1 cellular context compared by ENCODE assay signal in genomic region chr18:68462148-68462547, GRCh38.
TF ChIP-seq lines count a peak whose summit lies in the region.

No MANE protein-coding gene starts in this region.

TF ChIP-seq in IMR-90, 13 proteins besides CTCF, POLR2A, EP300 and RAD21 (continued from another document):
- TF ChIP-seq, protein P1, sequence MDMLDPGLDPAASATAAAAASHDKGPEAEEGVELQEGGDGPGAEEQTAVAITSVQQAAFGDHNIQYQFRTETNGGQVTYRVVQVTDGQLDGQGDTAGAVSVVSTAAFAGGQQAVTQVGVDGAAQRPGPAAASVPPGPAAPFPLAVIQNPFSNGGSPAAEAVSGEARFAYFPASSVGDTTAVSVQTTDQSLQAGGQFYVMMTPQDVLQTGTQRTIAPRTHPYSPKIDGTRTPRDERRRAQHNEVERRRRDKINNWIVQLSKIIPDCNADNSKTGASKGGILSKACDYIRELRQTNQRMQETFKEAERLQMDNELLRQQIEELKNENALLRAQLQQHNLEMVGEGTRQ (IDR thresholded peaks at IDR 0.05; ENCODE audit: low read depth, low read length): no peak
- TF ChIP-seq FOS (IDR thresholded peaks at IDR 0.05; ENCODE audit: low read depth, low read length) (no peak), RCOR1 (IDR thresholded peaks at IDR 0.05; ENCODE audit: insufficient replicate concordance, low read length) (no peak), MAZ (IDR thresholded peaks at IDR 0.05; ENCODE audit: borderline replicate concordance, low read depth, low read length) (no peak), MXI1 (IDR thresholded peaks at IDR 0.05; ENCODE audit: borderline replicate concordance, low read depth, low read length) (no peak)
TF ChIP-seq in IMR-90: peak in this region for 0.
